Comparison of ENCODE assay signal across 32 cellular contexts in genomic region chr1:18805116-18805515, GRCh38. TPM values are rescaled to one million over a fixed set of nuclear protein-coding genes. Genes with fewer than 3 reads are reported as not detected.
"Had no signal": no experiment of that assay in that cellular context is flagged by ENCODE, and none has a peak within 500 bp of the region (broad histone marks: within the 10 kb centered on the region; RNA-seq: fewer than 3 reads in every experiment).

No MANE protein-coding gene starts in this region.

- H3K36me3 Mint-ChIP-seq: activated naive CD4-positive, alpha-beta T cell treated with anti-CD3 and anti-CD28 coated beads, Interleukin-2, amount 50 U/mL, for 24 hours; naive thymus-derived CD4-positive, alpha-beta T cell; stimulated activated effector memory CD8-positive, alpha-beta T cell treated with anti-CD3 and anti-CD28 coated beads, Interleukin-12 subunit alpha, Interleukin-12 subunit beta, amount 100 ng/mL, for 72 hours; type B pancreatic cell; WTC11 had no signal

- DNase-seq: activated CD4-positive, alpha-beta memory T cell treated with anti-CD3 and anti-CD28 coated beads, Interleukin-2, amount 10 ng/mL, durations not matched to agents 7 days and 5 days; activated CD4-positive, alpha-beta T cell treated with anti-CD3 and anti-CD28 coated beads for 1 hour; activated CD4-positive, alpha-beta T cell treated with anti-CD3 and anti-CD28 coated beads, Interleukin-2, amount 10 ng/mL, durations not matched to agents 7 days and 5 days; activated naive CD8-positive, alpha-beta T cell treated with anti-CD3 and anti-CD28 coated beads, Interleukin-2, amount 50 U/mL, for 24 hours; activated T-cell treated with anti-CD3 and anti-CD28 coated beads, Interleukin-2, amount 50 U/mL, for 48 hours; amygdala; central memory CD4-positive, alpha-beta T cell; left cardiac atrium; mammary epithelial cell; naive thymus-derived CD4-positive, alpha-beta T cell; right lobe of liver; small intestine; stimulated activated CD4-positive, alpha-beta T cell treated with anti-CD3 and anti-CD28 coated beads, Interleukin-4, amount 100 ng/mL, for 24 hours; stimulated activated naive CD8-positive, alpha-beta T cell treated with anti-CD3 and anti-CD28 coated beads, Interleukin-15, amount 100 ng/mL, for 72 hours; substantia nigra; T1000; uterus had no signal

- H3K9me3 ChIP-seq: breast epithelium, gastroesophageal sphincter, right lobe of liver, uterus had no signal

- ATAC-seq: activated naive CD8-positive, alpha-beta T cell treated with anti-CD3 and anti-CD28 coated beads, Interleukin-2, amount 50 U/mL, for 24 hours; gastroesophageal sphincter; left cardiac atrium; naive thymus-derived CD4-positive, alpha-beta T cell; right lobe of liver; stimulated activated effector memory CD8-positive, alpha-beta T cell treated with anti-CD3 and anti-CD28 coated beads, Interleukin-12 subunit alpha, Interleukin-12 subunit beta, amount 100 ng/mL, for 72 hours; stimulated activated naive CD8-positive, alpha-beta T cell treated with anti-CD3 and anti-CD28 coated beads, Interleukin-15, amount 100 ng/mL, for 72 hours; WTC11 had no signal

- H3K4me3 ChIP-seq: breast epithelium, gastroesophageal sphincter, hepatocyte, right lobe of liver, uterus had no signal

- H3K27me3 Mint-ChIP-seq: activated CD4-positive, alpha-beta T cell treated with anti-CD3 and anti-CD28 coated beads, Interleukin-2, amount 10 ng/mL, durations not matched to agents 7 days and 5 days had no signal

- H3K27ac ChIP-seq: breast epithelium, gastroesophageal sphincter, hepatocyte, right lobe of liver, uterus had no signal

- H3K4me2 ChIP-seq: hepatocyte had no signal

- H3K9me3 Mint-ChIP-seq: activated CD4-positive, alpha-beta memory T cell treated with anti-CD3 and anti-CD28 coated beads, Interleukin-2, amount 10 ng/mL, durations not matched to agents 7 days and 5 days; activated CD4-positive, alpha-beta T cell treated with anti-CD3 and anti-CD28 coated beads, Interleukin-2, amount 10 ng/mL, durations not matched to agents 7 days and 5 days; activated naive CD4-positive, alpha-beta T cell treated with anti-CD3 and anti-CD28 coated beads, Interleukin-2, amount 50 U/mL, for 24 hours; activated naive CD8-positive, alpha-beta T cell treated with anti-CD3 and anti-CD28 coated beads, Interleukin-2, amount 50 U/mL, for 24 hours; activated T-helper 2 cell treated with anti-CD3 and anti-CD28 coated beads, Interferon-gamma antibody, Interleukin-2, Interleukin-4, amounts not matched to agents 10 μg/mL and 5 μg/mL and 100 μg/mL, durations not matched to agents 14 hours and 24 hours and 36 hours; naive thymus-derived CD4-positive, alpha-beta T cell; stimulated activated effector memory CD8-positive, alpha-beta T cell treated with anti-CD3 and anti-CD28 coated beads, Interleukin-12 subunit alpha, Interleukin-12 subunit beta, amount 100 ng/mL, for 72 hours; stimulated activated naive CD8-positive, alpha-beta T cell treated with anti-CD3 and anti-CD28 coated beads, Interleukin-15, amount 100 ng/mL, for 72 hours; type B pancreatic cell; WTC11 had no signal

- H3K79me2 ChIP-seq: hepatocyte had no signal

- H3K4me1 Mint-ChIP-seq: activated CD4-positive, alpha-beta memory T cell treated with anti-CD3 and anti-CD28 coated beads, Interleukin-2, amount 10 ng/mL, durations not matched to agents 7 days and 5 days; activated CD4-positive, alpha-beta T cell treated with anti-CD3 and anti-CD28 coated beads, Interleukin-2, amount 10 ng/mL, durations not matched to agents 7 days and 5 days; activated naive CD4-positive, alpha-beta T cell treated with anti-CD3 and anti-CD28 coated beads, Interleukin-2, amount 50 U/mL, for 24 hours; activated naive CD8-positive, alpha-beta T cell treated with anti-CD3 and anti-CD28 coated beads, Interleukin-2, amount 50 U/mL, for 24 hours; naive thymus-derived CD4-positive, alpha-beta T cell; stimulated activated effector memory CD8-positive, alpha-beta T cell treated with anti-CD3 and anti-CD28 coated beads, Interleukin-12 subunit alpha, Interleukin-12 subunit beta, amount 100 ng/mL, for 72 hours; stimulated activated naive CD8-positive, alpha-beta T cell treated with anti-CD3 and anti-CD28 coated beads, Interleukin-15, amount 100 ng/mL, for 72 hours; WTC11 had no signal

- H3K27me3 ChIP-seq: hepatocyte, right lobe of liver, uterus had no signal

- H2AFZ ChIP-seq: hepatocyte had no signal

- H3K4me3 Mint-ChIP-seq: activated CD4-positive, alpha-beta memory T cell treated with anti-CD3 and anti-CD28 coated beads, Interleukin-2, amount 10 ng/mL, durations not matched to agents 7 days and 5 days; activated CD4-positive, alpha-beta T cell treated with anti-CD3 and anti-CD28 coated beads, Interleukin-2, amount 10 ng/mL, durations not matched to agents 7 days and 5 days; activated naive CD4-positive, alpha-beta T cell treated with anti-CD3 and anti-CD28 coated beads, Interleukin-2, amount 50 U/mL, for 24 hours; activated naive CD8-positive, alpha-beta T cell treated with anti-CD3 and anti-CD28 coated beads, Interleukin-2, amount 50 U/mL, for 24 hours; naive thymus-derived CD4-positive, alpha-beta T cell; stimulated activated effector memory CD8-positive, alpha-beta T cell treated with anti-CD3 and anti-CD28 coated beads, Interleukin-12 subunit alpha, Interleukin-12 subunit beta, amount 100 ng/mL, for 72 hours; stimulated activated naive CD8-positive, alpha-beta T cell treated with anti-CD3 and anti-CD28 coated beads, Interleukin-15, amount 100 ng/mL, for 72 hours; type B pancreatic cell; WTC11 had no signal

- H3K4me1 ChIP-seq: breast epithelium, right lobe of liver, uterus had no signal

- H3K27ac Mint-ChIP-seq: activated CD4-positive, alpha-beta memory T cell treated with anti-CD3 and anti-CD28 coated beads, Interleukin-2, amount 10 ng/mL, durations not matched to agents 7 days and 5 days; activated CD4-positive, alpha-beta T cell treated with anti-CD3 and anti-CD28 coated beads, Interleukin-2, amount 10 ng/mL, durations not matched to agents 7 days and 5 days; activated naive CD4-positive, alpha-beta T cell treated with anti-CD3 and anti-CD28 coated beads, Interleukin-2, amount 50 U/mL, for 24 hours; activated naive CD8-positive, alpha-beta T cell treated with anti-CD3 and anti-CD28 coated beads, Interleukin-2, amount 50 U/mL, for 24 hours; activated T-helper 2 cell treated with anti-CD3 and anti-CD28 coated beads, Interferon-gamma antibody, Interleukin-2, Interleukin-4, amounts not matched to agents 10 μg/mL and 5 μg/mL and 100 μg/mL, durations not matched to agents 14 hours and 24 hours and 36 hours; naive thymus-derived CD4-positive, alpha-beta T cell; stimulated activated effector memory CD8-positive, alpha-beta T cell treated with anti-CD3 and anti-CD28 coated beads, Interleukin-12 subunit alpha, Interleukin-12 subunit beta, amount 100 ng/mL, for 72 hours; stimulated activated naive CD8-positive, alpha-beta T cell treated with anti-CD3 and anti-CD28 coated beads, Interleukin-15, amount 100 ng/mL, for 72 hours; type B pancreatic cell; WTC11 had no signal

- H3K36me3 ChIP-seq: breast epithelium, gastroesophageal sphincter, right lobe of liver, uterus had no signal

RNA-seq across cellular contexts. Expression of gene TAS1R2, which starts 54.3 kb away (rescaled TPM):
- total RNA-seq: activated CD4-positive, alpha-beta memory T cell treated with anti-CD3 and anti-CD28 coated beads, Interleukin-2, amount 10 ng/mL, durations not matched to agents 7 days and 5 days; activated CD4-positive, alpha-beta T cell treated with anti-CD3 and anti-CD28 coated beads, Interleukin-2, amount 10 ng/mL, durations not matched to agents 7 days and 5 days; activated T-helper 2 cell treated with anti-CD3 and anti-CD28 coated beads, Interferon-gamma antibody, Interleukin-2, Interleukin-4, amounts not matched to agents 10 μg/mL and 5 μg/mL and 100 μg/mL, durations not matched to agents 14 hours and 24 hours and 36 hours; breast epithelium; endothelial cell of umbilical vein; fibroblast of lung; fibroblast of villous mesenchyme; gastroesophageal sphincter; hepatocyte; left cardiac atrium; liver; mucosa of gallbladder; naive thymus-derived CD4-positive, alpha-beta T cell; osteoblast; renal cortical epithelial cell; WTC11 had no signal
